ENCODE assay signal across 26 cellular contexts in the genomic region with DNA sequence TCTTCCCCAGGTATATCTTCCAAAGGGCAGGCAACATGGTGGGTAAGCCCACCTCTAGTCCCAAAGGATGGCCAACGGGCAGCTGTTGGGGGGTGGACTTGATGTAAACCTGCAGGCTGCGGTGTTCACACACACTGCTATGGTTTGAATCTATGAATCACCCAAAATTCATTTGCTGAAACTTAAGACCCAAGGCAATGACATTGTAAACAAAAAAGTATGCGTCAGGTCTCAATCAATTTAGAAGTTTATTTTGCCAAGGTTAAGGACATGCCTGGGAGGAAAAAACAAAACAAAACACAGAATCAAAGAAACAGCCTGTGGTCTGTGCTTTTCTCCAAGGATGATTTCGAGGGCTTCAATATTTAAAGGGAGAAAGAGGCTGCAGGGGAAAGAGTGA. TPM values are rescaled to one million over a fixed set of nuclear protein-coding genes. Genes with fewer than 3 reads are reported as not detected.
DNase-seq lines count a peak whose midpoint lies in the region; ATAC-seq, FAIRE-seq and TF ChIP-seq lines count a peak whose summit lies in the region.
"Had no signal": no experiment of that assay in that cellular context is flagged by ENCODE, and none has a peak within 500 bp of the region (broad histone marks: within the 10 kb centered on the region; RNA-seq: fewer than 3 reads in every experiment).

No MANE protein-coding gene starts in this region.

- H3K27me3 ChIP-seq in AG04450 (ENCODE audit: control insufficient read depth, insufficient read depth, low read length), result no peaks in the 10 kb centered on the region
- H3K27me3 ChIP-seq in adipocyte (replicated peaks; ENCODE audit: control insufficient read depth, insufficient read depth, low read length), result peaks cover 4% of the 10 kb centered on the region
- no peaks in the 10 kb centered on the region for H3K27me3 ChIP-seq in fibroblast of lung (ENCODE audit: control insufficient read depth, insufficient read depth, low read length)
- H3K27me3 ChIP-seq: ascending aorta, left lung, upper lobe of left lung had no signal

- H3K79me2 ChIP-seq in fibroblast of lung (ENCODE audit: control insufficient read depth, insufficient read depth, low read length), result no peaks in the 10 kb centered on the region

- POLR2A ChIA-PET in AG04450 (lab: Yijun Ruan, JAX), result interaction anchor here (1.1 kb wide), 1 partner anchor 18 kb away, joined by 5 read pairs; a partner anchor contains a TSS

- H2AFZ ChIP-seq in fibroblast of lung (ENCODE audit: low read length), result no peak overlapping the region
- H2AFZ ChIP-seq: GM23248 had no signal

- DNase-seq in AG04450 (ENCODE audit: low read depth, low spot score) (peak; percentile 72), HTR-8/SVneo (ENCODE audit: insufficient read length, low spot score) (peak; percentile 21), adipocyte (ENCODE audit: low read depth) (peak; percentile 61), fibroblast of lung (ENCODE audit: low read depth in 2 of 2) (peak; percentile 73 to 85), ecto neural progenitor cell (ENCODE audit: low spot score) (no peak)
- DNase-seq in stimulated activated CD8-positive, alpha-beta memory T cell treated with anti-CD3 and anti-CD28 coated beads, Interleukin-4, amount 100 ng/mL, for 48 hours, result no peak
- DNase-seq: activated CD4-positive, alpha-beta T cell treated with anti-CD3 and anti-CD28 coated beads for 4 hours; activated naive CD4-positive, alpha-beta T cell treated with anti-CD3 and anti-CD28 coated beads, Interleukin-2, amount 10 ng/mL, durations not matched to agents 7 days and 5 days; activated T-cell treated with anti-CD3 and anti-CD28 coated beads, Interleukin-2, amount 50 U/mL, for 72 hours; DMS79 treated with DMSO at 0.1 percent for 48 hours; foreskin fibroblast; GM23248; immature natural killer cell; left lung; NCI-H1436 treated with DMSO at 0.1 percent for 48 hours; NCI-H2171 treated with DMSO at 0.1 percent for 48 hours; posterior cingulate gyrus; SIG-M5; T-cell; upper lobe of left lung had no signal

- H3K36me3 ChIP-seq in adipocyte (ENCODE audit: control insufficient read depth, insufficient read depth, low read length, severe bottlenecking) (peaks cover 25% of the 10 kb centered on the region), fibroblast of lung (ENCODE audit: control insufficient read depth, insufficient read depth, low read length) (peaks cover 3% of the 10 kb centered on the region)

- no peaks in the 10 kb centered on the region for H3K4me1 ChIP-seq in adipocyte (ENCODE audit: control insufficient read depth, insufficient read depth, low read length)
- H3K4me1 ChIP-seq in fibroblast of lung (ENCODE audit: control insufficient read depth, extremely low read depth, insufficient read depth, low read length), result no peaks in the 10 kb centered on the region
- H3K4me1 ChIP-seq: ascending aorta, left lung, upper lobe of left lung had no signal

- ATAC-seq in HG02852 (IDR thresholded peaks at IDR 0.05; ENCODE audit: unreplicated experiment) (no peak), HG03521 (IDR thresholded peaks at IDR 0.05; ENCODE audit: unreplicated experiment) (no peak)
- ATAC-seq: activated T-cell treated with anti-CD3 and anti-CD28 coated beads, Interleukin-2, amount 50 U/mL, for 72 hours; left lung; sciatic nerve; T-cell had no signal

- H3K9ac ChIP-seq in adipocyte (ENCODE audit: low read length) (no peak overlapping the region), fibroblast of lung (ENCODE audit: insufficient read depth, low read length) (no peak overlapping the region)
- H3K9ac ChIP-seq: GM23248 had no signal

- H3K27ac ChIP-seq in AG04450 (ENCODE audit: low read depth, low read length) (peak overlapping the region; percentile 48), fibroblast of lung (ENCODE audit: insufficient read depth, low read length) (no peak overlapping the region)
- H3K27ac ChIP-seq: ascending aorta, GM23248, HL-60, left lung, upper lobe of left lung had no signal

- H4K20me1 ChIP-seq in fibroblast of lung (ENCODE audit: control insufficient read depth, extremely low read depth, insufficient read depth, low read length), result no peaks in the 10 kb centered on the region

- no peaks in the 10 kb centered on the region for H3K9me3 ChIP-seq in AG04450 (ENCODE audit: control insufficient read depth, insufficient read depth, low read length)
- H3K9me3 ChIP-seq in adipocyte (ENCODE audit: control insufficient read depth, low read length), result no peaks in the 10 kb centered on the region
- H3K9me3 ChIP-seq in fibroblast of lung (ENCODE audit: control insufficient read depth, insufficient read depth, low read depth, low read length), result no peaks in the 10 kb centered on the region
- H3K9me3 ChIP-seq: ascending aorta, left lung, upper lobe of left lung had no signal

- TF ChIP-seq CTCF in AG04450 (IDR thresholded peaks at IDR 0.05; ENCODE audit: low read depth, low read length) (no peak), fibroblast of lung (conservative IDR thresholded peaks at IDR 0.05 in 1 of 2, IDR thresholded peaks at IDR 0.05 in 1 of 2; ENCODE audit: low read depth in 1 of 2, low read length in 2 of 2) (no peak)

- no peak overlapping the region for H3K4me2 ChIP-seq in fibroblast of lung (ENCODE audit: extremely low read depth, insufficient read depth, low read length)

- H3K4me3 ChIP-seq in AG04450 (ENCODE audit: low read depth, low read length) (no peak overlapping the region), adipocyte (ENCODE audit: low read length) (no peak overlapping the region), fibroblast of lung (replicated peaks in 1 of 4; ENCODE audit: control extremely low read depth in 1 of 4, insufficient read depth in 1 of 4, low read depth in 3 of 4, low read length in 4 of 4) (no peak overlapping the region)
- H3K4me3 ChIP-seq: ascending aorta, GM23248, left lung, upper lobe of left lung had no signal

- CTCF ChIA-PET in AG04450 (lab: Charles Lee), result no interaction called here

- FAIRE-seq in HTR-8/SVneo (lab: Jason Lieb, UNC), result no peak
- FAIRE-seq: colon had no signal

RNA-seq across cellular contexts. Expression of a gene that starts 18.3 kb away (rescaled TPM):
- 324 and 448 TPM in 2 replicates for polyA plus RNA-seq in AG04450 (2011; rRNA removed)
- 141 and 195 TPM in 2 replicates for polyA minus RNA-seq in AG04450 (2011; rRNA and poly(A)+ RNA removed)
- 253 and 371 TPM in 2 replicates for total RNA-seq in fibroblast of lung
- 312 and 436 TPM in 2 replicates for polyA plus RNA-seq in fibroblast of lung
- polyA plus RNA-seq in fibroblast of lung (2012), result 306 and 422 TPM in 2 replicates
- polyA minus RNA-seq in fibroblast of lung (ENCODE audit: low replicate concordance), result 19.5 and 24.4 TPM in 2 replicates

Comparison
In these comparisons a context has a peak if more than half of its experiments do, and no peak if none do; other contexts are left out.
1. DNase-seq: peak in AG04450 (single experiment), HTR-8/SVneo (single experiment), adipocyte (single experiment) and fibroblast of lung (2 of 2); none in stimulated activated CD8-positive, alpha-beta memory T cell treated with anti-CD3 and anti-CD28 coated beads, Interleukin-4, amount 100 ng/mL, for 48 hours (single experiment) and ecto neural progenitor cell (single experiment).